In the genomic region with DNA sequence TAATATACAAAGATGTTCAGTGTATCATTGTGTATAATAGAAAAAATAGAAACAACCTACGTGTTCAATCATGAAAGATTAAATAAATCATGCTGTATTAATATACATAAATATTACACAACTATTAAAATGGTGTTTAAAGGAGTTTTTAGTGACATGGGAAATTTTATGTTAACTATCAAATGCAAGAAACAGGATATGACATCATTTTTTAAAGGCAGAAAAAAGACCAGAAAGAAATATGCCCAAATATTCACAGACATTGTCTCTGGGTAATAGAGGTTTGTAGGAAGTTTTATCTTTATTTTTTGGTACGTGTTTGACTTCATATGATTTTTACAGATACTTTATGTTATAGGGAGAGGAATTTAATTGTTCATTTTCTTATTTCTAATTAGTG, we compare ENCODE assay signal across 23 cellular contexts. TPM values are rescaled to one million over a fixed set of nuclear protein-coding genes. Genes with fewer than 3 reads are reported as not detected.
"Had no signal": no experiment of that assay in that cellular context is flagged by ENCODE, and none has a peak within 500 bp of the region (broad histone marks: within the 10 kb centered on the region; RNA-seq: fewer than 3 reads in every experiment).

No MANE protein-coding gene starts in this region.

- H3K27me3 ChIP-seq: neutrophil, stomach, thyroid gland, tibial nerve, upper lobe of left lung, uterus had no signal

- H3K4me3 ChIP-seq: psoas muscle, skin epidermis, stomach, thoracic aorta, thyroid gland, tibial nerve, upper lobe of left lung, uterus had no signal

- DNase-seq: naive B cell; naive thymus-derived CD8-positive, alpha-beta T cell; nephron progenitor cell; nucleus accumbens; posterior cingulate gyrus; psoas muscle; right cardiac atrium; stimulated activated CD4-positive, alpha-beta T cell treated with anti-CD3 and anti-CD28 coated beads, Interleukin-15, amount 100 ng/mL, for 24 hours; stimulated activated CD4-positive, alpha-beta T cell treated with anti-CD3 and anti-CD28 coated beads, Interleukin-2, amount 100 ng/mL, for 24 hours; stimulated activated CD4-positive, alpha-beta T cell treated with anti-CD3 and anti-CD28 coated beads, Interleukin-2, amount 100 ng/mL, for 48 hours; stimulated activated CD4-positive, alpha-beta T cell treated with anti-CD3 and anti-CD28 coated beads, Interleukin-4, amount 100 ng/mL, for 24 hours; stimulated activated naive B cell treated with anti-CD40 and anti-IgM and Interleukin-4, amounts not matched to agents 10 μg/mL and 1 μg/mL and 100 μg/mL, for 72 hours; stimulated activated naive CD4-positive, alpha-beta T cell treated with Interleukin-2 at 50 U/mL for 16 hours; stomach; thyroid gland; trophoblast cell; upper lobe of left lung; uterus had no signal

- H3K9me3 ChIP-seq: neutrophil, psoas muscle, thoracic aorta, thyroid gland, upper lobe of left lung, uterus had no signal

- H3K4me1 ChIP-seq: parathyroid adenoma, psoas muscle, stomach, tibial nerve, upper lobe of left lung, uterus had no signal

- H3K36me3 ChIP-seq: neutrophil, stomach, thoracic aorta, thyroid gland, tibial nerve, upper lobe of left lung, uterus had no signal

- H3K27ac ChIP-seq: neutrophil, parathyroid adenoma, psoas muscle, skin epidermis, stomach, thoracic aorta, thyroid gland, tibial nerve, upper lobe of left lung, uterus had no signal

RNA-seq across cellular contexts. Expression of a gene that starts 34.0 kb away (rescaled TPM):
- polyA plus RNA-seq: naive thymus-derived CD8-positive, alpha-beta T cell; psoas muscle; right cardiac atrium; stomach had no signal

RNA-seq across cellular contexts. Expression of a gene that starts 49.9 kb away (rescaled TPM):
- polyA plus RNA-seq: naive thymus-derived CD8-positive, alpha-beta T cell had no signal
